ENCODE assay signal across 8 cellular contexts in the genomic region with DNA sequence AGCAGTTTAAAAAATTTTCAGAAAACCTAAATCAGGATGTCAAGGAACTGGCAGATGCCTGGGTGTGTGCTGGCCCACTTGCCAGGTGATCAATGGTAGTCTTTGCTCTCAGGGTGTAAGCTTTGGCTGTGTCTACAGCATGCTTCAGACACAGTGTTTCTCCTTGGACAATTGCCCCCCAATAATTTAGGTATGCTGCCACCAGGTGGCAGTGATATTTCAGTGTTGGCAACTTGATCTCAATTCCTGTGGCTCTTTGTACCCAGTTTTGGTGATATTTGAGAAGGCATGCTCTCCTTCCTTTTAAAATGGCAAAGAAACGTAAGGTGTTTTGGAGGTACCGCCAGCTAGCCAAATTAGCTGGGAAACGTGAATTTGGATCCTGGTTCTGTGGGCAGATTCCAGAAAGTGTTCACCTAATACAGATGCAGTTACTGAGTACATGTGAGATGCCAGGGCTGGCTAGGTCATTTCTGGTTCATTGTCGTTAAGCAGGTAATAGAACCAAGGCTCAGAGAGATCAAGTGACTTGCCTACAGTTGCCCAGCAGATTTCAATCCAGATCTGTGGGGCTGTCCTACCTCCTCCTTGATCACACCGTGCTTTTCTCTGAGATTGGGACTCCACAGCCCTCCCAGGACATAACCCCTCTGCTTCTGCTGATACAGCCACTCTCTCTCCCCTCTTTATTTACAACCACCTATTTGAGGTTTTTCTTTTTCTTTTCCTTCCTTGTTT.
DNase-seq lines count a peak whose midpoint lies in the region; ATAC-seq and TF ChIP-seq lines count a peak whose summit lies in the region.

No MANE protein-coding gene starts in this region.

- no peaks in the 10 kb centered on the region for H4K20me1 ChIP-seq in PC-3 (ENCODE audit: low read length)

- peak overlapping the region; percentile 6 to 89 (median 72) for H3K27ac Mint-ChIP-seq in CD4-positive, alpha-beta memory T cell
- no peak overlapping the region for H3K27ac Mint-ChIP-seq in glutamatergic neuron (ENCODE audit: unreplicated experiment)

- no peak overlapping the region for H3K4me2 ChIP-seq in PC-3 (ENCODE audit: low read length)

- H3K4me3 Mint-ChIP-seq in CD4-positive, alpha-beta memory T cell: no peak overlapping the region
- H3K4me3 Mint-ChIP-seq in glutamatergic neuron (ENCODE audit: unreplicated experiment): no peak overlapping the region

- peaks cover 49% of the 10 kb centered on the region for H3K79me2 ChIP-seq in PC-3 (ENCODE audit: low read length)

- H3K4me1 Mint-ChIP-seq in CD4-positive, alpha-beta memory T cell: peaks cover 4 to 9% (median 7%) of the 10 kb centered on the region in 4 donors
- H3K4me1 Mint-ChIP-seq in glutamatergic neuron (ENCODE audit: low read depth, unreplicated experiment): peaks cover 1% of the 10 kb centered on the region

- POLR2A ChIA-PET in CD4-positive, alpha-beta memory T cell (lab: Charles Lee; ENCODE audit: partially characterized antibody): interaction anchor here (1.7 to 2.9 kb wide), 3 partner anchors 92 to 100 kb away, joined by 7 to 13 read pairs (median 8); no protein-coding TSS in a partner anchor
- POLR2A ChIA-PET in PC-3 (lab: Charles Lee; ENCODE audit: unreplicated experiment): no interaction called here

- no peak overlapping the region for H3K4me3 ChIP-seq in CD4-positive, alpha-beta memory T cell (ENCODE audit: low read length in 2 of 2)
- no peak overlapping the region for H3K4me3 ChIP-seq in PC-3 (ENCODE audit: low read length)

- no peak for ATAC-seq in PC-3
- ATAC-seq in HG03097 (IDR thresholded peaks at IDR 0.05; ENCODE audit: low FRiP score, unreplicated experiment): no peak
- no peak for ATAC-seq in HG02610 (IDR thresholded peaks at IDR 0.05; ENCODE audit: unreplicated experiment)

- no peak overlapping the region for H2AFZ ChIP-seq in PC-3 (ENCODE audit: low read length)

- H3K9me3 ChIP-seq in CD4-positive, alpha-beta memory T cell (ENCODE audit: control insufficient read depth in 1 of 2, low read length in 2 of 2): no peaks in the 10 kb centered on the region
- H3K9me3 ChIP-seq in PC-3 (ENCODE audit: low read length): no peaks in the 10 kb centered on the region

- CTCF ChIA-PET in CD4-positive, alpha-beta memory T cell (lab: Charles Lee; ENCODE audit: partially characterized antibody): interaction anchor here (0.9 to 6.2 kb wide), 26 partner anchors 9 to 419 kb away, joined by 3 to 112 read pairs (median 4); no protein-coding TSS in a partner anchor
- CTCF ChIA-PET in PC-3 (lab: Charles Lee): no interaction called here

- no peaks in the 10 kb centered on the region for H3K9me3 Mint-ChIP-seq in CD4-positive, alpha-beta memory T cell
- peaks cover 8% of the 10 kb centered on the region for H3K9me3 Mint-ChIP-seq in glutamatergic neuron (ENCODE audit: unreplicated experiment)

- no peaks in the 10 kb centered on the region for H3F3A ChIP-seq in PC-3 (ENCODE audit: low read length, unreplicated experiment)

- H3K4me1 ChIP-seq in CD4-positive, alpha-beta memory T cell (ENCODE audit: insufficient read depth, low read length): peaks cover 6% of the 10 kb centered on the region
- H3K4me1 ChIP-seq in PC-3 (ENCODE audit: insufficient read depth, low read length): peaks cover 17% of the 10 kb centered on the region

- H3K36me3 Mint-ChIP-seq in CD4-positive, alpha-beta memory T cell: peaks cover 4 to 6% of the 10 kb centered on the region in 2 donors
- no peaks in the 10 kb centered on the region for H3K36me3 Mint-ChIP-seq in glutamatergic neuron (ENCODE audit: unreplicated experiment)

- intact Hi-C loops in CD4-positive, alpha-beta memory T cell (cut with micrococcal nuclease): loop anchor here (1.0 to 2.0 kb wide), 7 partner anchors 74 to 257 kb away; no protein-coding TSS in a partner anchor
- intact Hi-C loops in PC-3 (cut with micrococcal nuclease): loop anchor here (1.0 to 5.0 kb wide), 2 partner anchors 100 to 221 kb away; no protein-coding TSS in a partner anchor

- peak in 4 of 5 donors; percentile 52 to 61 (median 58) for DNase-seq in CD4-positive, alpha-beta memory T cell
- DNase-seq in HCEC 1CT (peak; percentile 46), PC-3 (peak; percentile 54), glutamatergic neuron (no peak)
- DNase-seq in activated effector memory CD4-positive, alpha-beta T cell treated with anti-CD3 and anti-CD28 coated beads, Interleukin-2, amount 50 U/mL, for 16 hours: peak; percentile 80
- DNase-seq in stimulated activated CD4-positive, alpha-beta T cell treated with anti-CD3 and anti-CD28 coated beads, Interleukin-15, amount 100 ng/mL, for 1 hour (ENCODE audit: low read depth in 1 of 2, low spot score in 1 of 2): peak; percentile 15 to 23

- H3K27me3 ChIP-seq in CD4-positive, alpha-beta memory T cell (ENCODE audit: insufficient read depth, low read length): no peaks in the 10 kb centered on the region
- no peaks in the 10 kb centered on the region for H3K27me3 ChIP-seq in PC-3 (ENCODE audit: low read length)

- no peaks in the 10 kb centered on the region for H3K9me2 ChIP-seq in PC-3 (replicated peaks; ENCODE audit: low read length)

- no peaks in the 10 kb centered on the region for H3K27me3 Mint-ChIP-seq in CD4-positive, alpha-beta memory T cell
- peaks cover 15% of the 10 kb centered on the region for H3K27me3 Mint-ChIP-seq in glutamatergic neuron (ENCODE audit: unreplicated experiment)

- TF ChIP-seq CTCF in PC-3 (conservative IDR thresholded peaks at IDR 0.05; ENCODE audit: low read depth, low read length) (peak; percentile 69), glutamatergic neuron (IDR thresholded peaks at IDR 0.05; ENCODE audit: partially characterized antibody, unreplicated experiment) (peak; percentile 61)

- no peak overlapping the region for H3K27ac ChIP-seq in CD4-positive, alpha-beta memory T cell (ENCODE audit: low read depth, low read length)
- no peak overlapping the region; the same call in 1 of the 2 replicates for H3K27ac ChIP-seq in PC-3 (ENCODE audit: low read length)

- no peaks in the 10 kb centered on the region for H3K36me3 ChIP-seq in CD4-positive, alpha-beta memory T cell (ENCODE audit: insufficient read depth, low read length)
- peaks cover 7% of the 10 kb centered on the region; the same call in 1 of the 2 replicates for H3K36me3 ChIP-seq in PC-3 (ENCODE audit: low read depth, low read length)

- BruUV-seq in PC-3 (replicated peaks; lab: Mats Ljungman, UMichigan): no TSS peak

- no peak overlapping the region for H3K9ac ChIP-seq in PC-3 (ENCODE audit: low read length)
